Comparison of ENCODE assay signal across 8 cellular contexts in the genomic region with DNA sequence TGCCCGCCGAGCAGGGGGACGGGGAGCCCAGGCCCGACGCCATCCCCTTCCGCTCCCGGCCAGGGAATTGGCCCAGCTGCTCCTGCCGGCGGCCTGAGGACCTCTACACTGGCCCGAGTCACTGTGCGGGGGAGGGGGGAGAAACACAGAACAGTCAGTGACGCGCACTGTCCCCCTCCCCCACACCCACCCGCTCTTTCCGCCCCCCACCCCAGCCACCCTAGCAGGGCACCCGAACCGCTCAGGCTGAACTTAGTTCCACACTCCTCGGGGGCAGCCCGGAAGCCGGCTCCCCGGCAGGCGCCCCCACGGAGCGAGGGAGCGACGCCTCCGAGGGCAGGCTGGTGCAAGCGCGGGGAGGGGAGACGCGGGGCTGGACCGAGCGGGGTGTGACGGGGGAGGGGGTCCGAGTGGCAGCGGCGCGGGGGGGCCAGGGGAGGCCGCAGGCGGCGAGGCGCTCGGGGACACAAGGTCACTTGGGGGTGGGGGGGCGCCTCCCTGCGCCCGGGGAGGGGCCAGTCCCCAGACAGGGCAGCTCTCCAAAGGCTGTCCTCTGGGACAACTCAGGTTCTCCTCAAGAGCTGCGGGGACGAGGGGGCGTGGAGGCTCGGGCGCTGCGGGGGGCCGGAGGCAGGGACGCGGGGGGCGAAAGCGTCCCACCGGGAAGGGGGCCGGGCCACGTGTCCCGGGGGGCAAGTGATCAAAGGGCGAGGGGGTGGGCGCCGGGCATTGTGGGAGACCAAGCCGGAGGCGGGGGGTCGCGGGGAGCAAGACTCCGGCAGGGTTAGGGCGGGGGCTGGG. TPM values are rescaled to one million over a fixed set of nuclear protein-coding genes. Genes with fewer than 3 reads are reported as not detected.
DNase-seq lines count a peak whose midpoint lies in the region.

No MANE protein-coding gene starts in this region.

- H3K4me3 ChIP-seq in esophagus (ENCODE audit: low read depth in 1 of 2, low read length in 2 of 2), result peak overlapping the region; percentile 81 to 93
- H3K4me3 ChIP-seq in muscle layer of colon (ENCODE audit: low read depth in 1 of 2, low read length in 2 of 2), result peak overlapping the region; percentile 88 to 98
- H3K4me3 ChIP-seq in subcutaneous abdominal adipose tissue (ENCODE audit: low read depth in 1 of 5, low read length in 5 of 5), result peak overlapping the region; percentile 81 to 92 (median 83)

- H3K9me3 ChIP-seq in esophagus (ENCODE audit: control insufficient read depth in 2 of 2, insufficient read depth in 1 of 2, low read depth in 1 of 2, low read length in 1 of 2) (no peaks in the 10 kb centered on the region), muscle layer of colon (ENCODE audit: low read length) (no peaks in the 10 kb centered on the region), subcutaneous abdominal adipose tissue (ENCODE audit: control insufficient read depth in 5 of 5, low read length in 5 of 5) (no peaks in the 10 kb centered on the region)

- H3K27me3 ChIP-seq in esophagus (ENCODE audit: control insufficient read depth in 1 of 2, insufficient read depth in 2 of 2, low read length in 2 of 2) (no peaks in the 10 kb centered on the region), muscle layer of colon (ENCODE audit: control insufficient read depth in 1 of 2, insufficient read depth in 2 of 2, low read length in 2 of 2) (no peaks in the 10 kb centered on the region), subcutaneous abdominal adipose tissue (ENCODE audit: control insufficient read depth in 5 of 5, insufficient read depth in 4 of 5, low read length in 5 of 5) (no peaks in the 10 kb centered on the region)

- peaks cover 5 to 11% of the 10 kb centered on the region in 2 donors for H3K4me1 ChIP-seq in esophagus (ENCODE audit: control insufficient read depth in 2 of 2, insufficient read depth in 2 of 2, low read length in 1 of 2)
- H3K4me1 ChIP-seq in muscle layer of colon (ENCODE audit: insufficient read depth, low read length), result peaks cover 58% of the 10 kb centered on the region
- peaks cover 13 to 40% (median 38%) of the 10 kb centered on the region in 5 donors for H3K4me1 ChIP-seq in subcutaneous abdominal adipose tissue (ENCODE audit: control insufficient read depth in 5 of 5, insufficient read depth in 5 of 5, low read length in 5 of 5)

- peaks cover 2 to 14% of the 10 kb centered on the region in 2 donors for H3K36me3 ChIP-seq in esophagus (ENCODE audit: control insufficient read depth in 2 of 2, insufficient read depth in 2 of 2, low read length in 1 of 2)
- H3K36me3 ChIP-seq in muscle layer of colon (ENCODE audit: insufficient read depth, low read length), result peaks cover 13% of the 10 kb centered on the region
- H3K36me3 ChIP-seq in subcutaneous abdominal adipose tissue (ENCODE audit: control insufficient read depth in 5 of 5, insufficient read depth in 5 of 5, low read length in 5 of 5), result peaks cover 3 to 13% (median 12%) of the 10 kb centered on the region in 5 donors

- DNase-seq in GF-D8 (lab: John Stamatoyannopoulos, UW) (peak; percentile 17), NAMALWA (ENCODE audit: low spot score) (peak; percentile 62), OCI-M2 (lab: John Stamatoyannopoulos, UW; ENCODE audit: unreplicated experiment) (no peak), DMS79 (lab: John Stamatoyannopoulos, UW) (no peak)
- peak; percentile 70 for DNase-seq in activated T-cell treated with anti-CD3 and anti-CD28 coated beads, Interleukin-2, amount 50 U/mL, for 1 hour

- peak overlapping the region; percentile 88 for H3K9ac ChIP-seq in muscle layer of colon (ENCODE audit: low read length)
- H3K9ac ChIP-seq in subcutaneous abdominal adipose tissue (ENCODE audit: low read length in 5 of 5), result peak overlapping the region; percentile 70 to 88 (median 84)

- H3K27ac ChIP-seq in esophagus (ENCODE audit: low read depth in 2 of 2, low read length in 1 of 2) (peak overlapping the region; percentile 95 to 99), muscle layer of colon (ENCODE audit: low read depth, low read length) (peak overlapping the region; percentile 98), subcutaneous abdominal adipose tissue (ENCODE audit: low read depth, low read length) (peak overlapping the region; percentile 88)

- WGBS in esophagus, 2 donors, result 1% methylated on average over 48 to 69 of the region's 70 CpGs

RNA-seq across cellular contexts. Expression of gene CHD4, which starts 0.6 kb away (rescaled TPM):
- 100 to 1,000 TPM in 1 of 2 donors, 10 to 100 TPM in 1; 79.3 to 116 TPM for polyA plus RNA-seq in esophagus

RNA-seq across cellular contexts. Expression of gene LPAR5, which starts 29.2 kb away (rescaled TPM):
- polyA plus RNA-seq in esophagus, result 10 to 100 TPM; 11.6 to 19.3 TPM

RNA-seq across cellular contexts. Expression of gene NOP2, which starts 38.4 kb away (rescaled TPM):
- 10 to 100 TPM; 26.3 to 41.6 TPM for polyA plus RNA-seq in esophagus

RNA-seq across cellular contexts. Expression of gene ACRBP, which starts 40.7 kb away (rescaled TPM):
- under 1 TPM; 0.32 to 0.84 TPM for polyA plus RNA-seq in esophagus

RNA-seq across cellular contexts. Expression of gene IFFO1, which starts 50.7 kb away (rescaled TPM):
- polyA plus RNA-seq in esophagus, result 1 to 10 TPM; 5.7 TPM

Comparison
In these comparisons a context has a peak if more than half of its experiments do, and no peak if none do; other contexts are left out.
1. DNase-seq: peak in GF-D8 (single experiment), NAMALWA (single experiment) and activated T-cell treated with anti-CD3 and anti-CD28 coated beads, Interleukin-2, amount 50 U/mL, for 1 hour (single experiment); none in OCI-M2 (single experiment) and DMS79 (single experiment).
2. Peak in every context shown above with its lines, with median percentiles within 50 percentile points of each other: H3K27ac ChIP-seq and H3K4me3 ChIP-seq.